Comparison of ENCODE assay signal across 8 cellular contexts in genomic region chr16:50368410-50369132, GRCh38. TPM values are rescaled to one million over a fixed set of nuclear protein-coding genes. Genes with fewer than 3 reads are reported as not detected.
A peak's percentile ranks its signal among the peaks of the same experiment; 100 is the strongest.
DNase-seq lines count a peak whose midpoint lies in the region; ATAC-seq and TF ChIP-seq lines count a peak whose summit lies in the region.

BRD7 (minus strand) TSS chr16:50368988; CDS start chr16:50368774, 214 bp downstream.

- CTCF ChIA-PET in Caco-2 (lab: Charles Lee) = interaction anchor here (0.6 to 7.5 kb wide), 14 partner anchors 8 to 438 kb away, joined by 3 to 111 read pairs (median 6); no protein-coding TSS in a partner anchor

- H3K27me3 ChIP-seq in Caco-2 (replicated peaks; ENCODE audit: control insufficient read depth, insufficient read depth, low read length) = no peaks in the 10 kb centered on the region

- H3K4me1 Mint-ChIP-seq in Caco-2 (ENCODE audit: low read depth, unreplicated experiment) (peaks cover 30% of the 10 kb centered on the region), type B pancreatic cell (ENCODE audit: unreplicated experiment) (peaks cover 49% of the 10 kb centered on the region)
- H3K4me1 Mint-ChIP-seq in activated naive CD4-positive, alpha-beta T cell treated with anti-CD3 and anti-CD28 coated beads, Interleukin-2, amount 50 U/mL, for 24 hours = peaks cover 52% of the 10 kb centered on the region

- no TSS peak for BruUV-seq in Caco-2 (replicated peaks; lab: Mats Ljungman, UMichigan)

- H3K27ac Mint-ChIP-seq in Caco-2 (ENCODE audit: unreplicated experiment) (peak within 1 kb of the TSS; percentile 72), type B pancreatic cell (peak within 1 kb of the TSS; percentile 86)
- H3K27ac Mint-ChIP-seq in activated naive CD4-positive, alpha-beta T cell treated with anti-CD3 and anti-CD28 coated beads, Interleukin-2, amount 50 U/mL, for 24 hours = peak within 1 kb of the TSS; percentile 95

- TF ChIP-seq CTCF in Caco-2 (IDR thresholded peaks at IDR 0.05; ENCODE audit: insufficient read depth in 1 of 2, low read depth in 1 of 2, low read length in 1 of 2, severe bottlenecking in 1 of 2, unreplicated experiment in 1 of 2) (peak; percentile 43 to 69), type B pancreatic cell (conservative IDR thresholded peaks at IDR 0.05) (peak; percentile 70)

- no peaks in the 10 kb centered on the region for H3K9me3 ChIP-seq in Caco-2

- H3K9me3 Mint-ChIP-seq in Caco-2 (ENCODE audit: unreplicated experiment) (no peaks in the 10 kb centered on the region), type B pancreatic cell (no peaks in the 10 kb centered on the region)
- no peaks in the 10 kb centered on the region for H3K9me3 Mint-ChIP-seq in activated naive CD4-positive, alpha-beta T cell treated with anti-CD3 and anti-CD28 coated beads, Interleukin-2, amount 50 U/mL, for 24 hours

- peak within 1 kb of the TSS; percentile 55 for H3K4me3 ChIP-seq in Caco-2 (ENCODE audit: low read depth, low read length)

- POLR2A ChIA-PET in Caco-2 (lab: Charles Lee) = interaction anchor here (0.6 to 1.0 kb wide), 4 partner anchors 18 to 226 kb away, joined by 4 to 6 read pairs (median 4); no protein-coding TSS in a partner anchor

- intact Hi-C loops in Caco-2 (cut with micrococcal nuclease; ENCODE audit: unreplicated experiment) (no loop called here), cardiac septum (cut with DNase I) (loop anchor here (10.0 kb wide), 3 partner anchors 154 to 376 kb away; partner anchors contain the start of genes CNEP1R1 and CYLD), posterior vena cava (cut with DNase I) (loop anchor here in 1 of 2 donors (10.0 kb wide), 1 partner anchor 334 kb away; no protein-coding TSS in a partner anchor)

- DNase-seq in Caco-2 (peak in 1 of 2 experiments; percentile 86), HK-2 (ENCODE audit: unreplicated experiment) (peak; percentile 83), SKM-1 (lab: John Stamatoyannopoulos, UW; ENCODE audit: unreplicated experiment) (peak; percentile 21), cardiac septum (ENCODE audit: low spot score) (peak; percentile 85), posterior vena cava (ENCODE audit: low spot score) (peak; percentile 85), type B pancreatic cell (ENCODE audit: extremely low spot score, unreplicated experiment) (peak; percentile 82)

- H3K36me3 ChIP-seq in Caco-2 (ENCODE audit: control insufficient read depth, insufficient read depth, low read length) = no peaks in the 10 kb centered on the region; the same call in 1 of the 2 replicates

- no peaks in the 10 kb centered on the region for H3K27me3 Mint-ChIP-seq in Caco-2 (ENCODE audit: insufficient read depth, unreplicated experiment)
- no peaks in the 10 kb centered on the region for H3K27me3 Mint-ChIP-seq in activated naive CD4-positive, alpha-beta T cell treated with anti-CD3 and anti-CD28 coated beads, Interleukin-2, amount 50 U/mL, for 24 hours
- H3K27me3 Mint-ChIP-seq in type B pancreatic cell = no peaks in the 10 kb centered on the region

- H3K4me3 Mint-ChIP-seq in Caco-2 (ENCODE audit: unreplicated experiment) (peak within 1 kb of the TSS; percentile 90), type B pancreatic cell (peak within 1 kb of the TSS; percentile 95)
- H3K4me3 Mint-ChIP-seq in activated naive CD4-positive, alpha-beta T cell treated with anti-CD3 and anti-CD28 coated beads, Interleukin-2, amount 50 U/mL, for 24 hours = peak within 1 kb of the TSS; percentile 96

- H3K4me1 ChIP-seq in Caco-2 = peaks cover 20% of the 10 kb centered on the region

- ATAC-seq in GM19455 (IDR thresholded peaks at IDR 0.05; ENCODE audit: unreplicated experiment) = peak; percentile 76

- H3K36me3 Mint-ChIP-seq in Caco-2 (ENCODE audit: insufficient read depth, unreplicated experiment) (peaks cover 34% of the 10 kb centered on the region), type B pancreatic cell (peaks cover 22% of the 10 kb centered on the region)
- H3K36me3 Mint-ChIP-seq in activated naive CD4-positive, alpha-beta T cell treated with anti-CD3 and anti-CD28 coated beads, Interleukin-2, amount 50 U/mL, for 24 hours = peaks cover 11% of the 10 kb centered on the region

RNA-seq across cellular contexts. Expression of gene BRD7, which starts in this region (rescaled TPM):
- total RNA-seq in Caco-2 (2022) (147 and 170 TPM in 2 replicates), cardiac septum (53.4 TPM), posterior vena cava (10 to 100 TPM; 54.5 to 71.3 TPM), type B pancreatic cell (ENCODE audit: low replicate concordance) (88.6 and 98.2 TPM in 2 replicates)
